ENCODE assay signal across 9 cellular contexts in genomic region chr22:44337658-44338004, GRCh38. TPM values are rescaled to one million over a fixed set of nuclear protein-coding genes. Genes with fewer than 3 reads are reported as not detected.
A peak's percentile ranks its signal among the peaks of the same experiment; 100 is the strongest.
DNase-seq lines count a peak whose midpoint lies in the region; ATAC-seq and TF ChIP-seq lines count a peak whose summit lies in the region.
"Had no signal": no experiment of that assay in that cellular context is flagged by ENCODE, and none has a peak within 500 bp of the region (broad histone marks: within the 10 kb centered on the region; RNA-seq: fewer than 3 reads in every experiment).

No MANE protein-coding gene starts in this region.

- peaks cover 8% of the 10 kb centered on the region; the same call in 1 of the 2 replicates for H3F3A ChIP-seq in GM23248 (ENCODE audit: insufficient read depth)

- intact Hi-C loops in posterior cingulate gyrus (cut with DNase I) = loop anchor here (10.0 kb wide), 1 partner anchor 253 kb away; no protein-coding TSS in a partner anchor

- peak overlapping the region; percentile 56 for H3K4me2 ChIP-seq in GM23248 (ENCODE audit: unreplicated experiment)

- ATAC-seq in GM18868 (IDR thresholded peaks at IDR 0.05; ENCODE audit: unreplicated experiment) = no peak
- ATAC-seq in HG02678 (IDR thresholded peaks at IDR 0.05; ENCODE audit: unreplicated experiment) = no peak
- ATAC-seq in GM19328 (IDR thresholded peaks at IDR 0.05; ENCODE audit: unreplicated experiment) = no peak

- in situ Hi-C loops in GM23248 (cut with MboI) = no loop called here

- H2AFZ ChIP-seq in GM23248 = no peak overlapping the region

- peaks cover 1% of the 10 kb centered on the region for H3K27me3 ChIP-seq in GM23248 (replicated peaks; ENCODE audit: insufficient read depth)

- H3K9me3 ChIP-seq in GM23248 (ENCODE audit: low read depth) = no peaks in the 10 kb centered on the region

- H3K9me2 ChIP-seq in GM23248 (ENCODE audit: insufficient read depth) = no peaks in the 10 kb centered on the region

- DNase-seq in GM23248 (peak; percentile 94), NCI-H226 (peak; percentile 72), choroid plexus epithelial cell (ENCODE audit: low read depth) (peak; percentile 65), posterior cingulate gyrus (peak in 8 of 10 donors; percentile 52 to 96 (median 75))
- DNase-seq: activated CD4-positive, alpha-beta T cell treated with anti-CD3 and anti-CD28 coated beads, Interleukin-2, amount 50 U/mL, for 4 hours had no signal

- H4K20me1 ChIP-seq in GM23248 (ENCODE audit: insufficient read depth) = no peaks in the 10 kb centered on the region

- WGBS in GM23248 (ENCODE audit: low coverage in 1 of 2, low lambda C conversion rate in 2 of 2, missing lambda C conversion rate in 2 of 2), 2 experiments = 4 to 5% methylated on average over 13 of the region's 13 CpGs

- H3K9ac ChIP-seq in GM23248 = no peak overlapping the region

- TF ChIP-seq CTCF in choroid plexus epithelial cell (conservative IDR thresholded peaks at IDR 0.05; ENCODE audit: low read depth, low read length) = no peak

- no peaks in the 10 kb centered on the region for H3K79me2 ChIP-seq in GM23248 (ENCODE audit: insufficient read depth)

- peaks cover 9% of the 10 kb centered on the region for H3K4me1 ChIP-seq in GM23248 (ENCODE audit: insufficient read depth)

- no peak overlapping the region for H3K27ac ChIP-seq in GM23248

- no peak overlapping the region for H3K4me3 ChIP-seq in GM23248
- H3K4me3 ChIP-seq in choroid plexus epithelial cell (ENCODE audit: low read depth, low read length) = no peak overlapping the region

- H3K36me3 ChIP-seq in GM23248 (ENCODE audit: low read depth) = no peaks in the 10 kb centered on the region

RNA-seq across cellular contexts. Expression of gene SHISAL1, which starts 24.9 kb away (rescaled TPM):
- total RNA-seq in GM23248 (2014; rRNA removed; shearing (Covaris generic)) = 1.5 and 2.2 TPM in 2 replicates
- 0.49 and 0.58 TPM in 2 replicates for polyA plus RNA-seq in GM23248 (2016; fragmentation: Nextera tagmentation; extraction: Ambion mirVana)
- polyA plus RNA-seq: IgD-negative memory B cell had no signal
